17 cellular contexts compared by ENCODE assay signal in the genomic region with DNA sequence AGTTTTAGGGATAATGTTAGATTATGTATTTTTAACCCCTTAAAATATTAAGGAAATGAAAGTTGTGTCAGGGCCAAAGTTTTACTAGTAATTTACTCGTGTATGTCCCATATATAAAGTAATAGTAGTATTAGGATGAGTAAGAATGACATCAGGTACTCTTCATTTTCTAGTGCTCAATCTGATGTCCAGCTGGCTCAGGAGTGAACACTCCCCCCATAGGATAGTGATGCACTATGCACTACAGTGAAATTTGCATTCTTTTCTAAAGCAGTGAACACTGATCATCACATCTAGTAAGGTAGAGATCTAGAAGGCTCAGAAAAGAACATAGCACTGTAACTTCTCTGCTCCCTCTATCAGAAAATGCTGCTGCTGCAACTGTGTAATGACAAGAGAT.
DNase-seq lines count a peak whose midpoint lies in the region; ATAC-seq and TF ChIP-seq lines count a peak whose summit lies in the region.
"Had no signal": no experiment of that assay in that cellular context is flagged by ENCODE, and none has a peak within 500 bp of the region (broad histone marks: within the 10 kb centered on the region; RNA-seq: fewer than 3 reads in every experiment).

No MANE protein-coding gene starts in this region.

- DNase-seq in epithelial cell of esophagus (ENCODE audit: low read depth) (peak; percentile 2), left ventricle myocardium superior (no peak), mesenteric fat pad (ENCODE audit: low spot score) (no peak)
- DNase-seq: DND-41, GOT3, NCI-H1417, NCI-H187 treated with DMSO at 0.1 percent for 48 hours, NCI-H2227 treated with DMSO at 0.1 percent for 48 hours, NCI-H774, PC-9, T-helper 1 cell, T-helper 9 cell had no signal

- TF ChIP-seq CTCF in epithelial cell of esophagus (IDR thresholded peaks at IDR 0.05; ENCODE audit: insufficient read depth, low read depth, low read length, missing control alignments): no peak

- intact Hi-C loops in left ventricle myocardium superior (cut with micrococcal nuclease): no loop called here

- ATAC-seq in GM18868 (IDR thresholded peaks at IDR 0.05; ENCODE audit: unreplicated experiment): peak; percentile 72
- ATAC-seq in HG02759 (IDR thresholded peaks at IDR 0.05; ENCODE audit: unreplicated experiment): peak; percentile 49
- ATAC-seq in HG03342 (IDR thresholded peaks at IDR 0.05; ENCODE audit: unreplicated experiment): peak; percentile 53
- no peak for ATAC-seq in left ventricle myocardium superior
- ATAC-seq in HG03097 (IDR thresholded peaks at IDR 0.05; ENCODE audit: low FRiP score, unreplicated experiment): no peak
- ATAC-seq: HCT116 had no signal

- no peak overlapping the region for H3K4me3 ChIP-seq in epithelial cell of esophagus (ENCODE audit: low read length)
- H3K4me3 ChIP-seq: PC-9 had no signal

Comparison
In these comparisons a context has a peak if more than half of its experiments do, and no peak if none do; other contexts are left out.
1. ATAC-seq: peak in GM18868 (single experiment), HG02759 (single experiment) and HG03342 (single experiment); none in left ventricle myocardium superior (single experiment) and HG03097 (single experiment).